Comparison of ENCODE assay signal across 8 cellular contexts in the genomic region with DNA sequence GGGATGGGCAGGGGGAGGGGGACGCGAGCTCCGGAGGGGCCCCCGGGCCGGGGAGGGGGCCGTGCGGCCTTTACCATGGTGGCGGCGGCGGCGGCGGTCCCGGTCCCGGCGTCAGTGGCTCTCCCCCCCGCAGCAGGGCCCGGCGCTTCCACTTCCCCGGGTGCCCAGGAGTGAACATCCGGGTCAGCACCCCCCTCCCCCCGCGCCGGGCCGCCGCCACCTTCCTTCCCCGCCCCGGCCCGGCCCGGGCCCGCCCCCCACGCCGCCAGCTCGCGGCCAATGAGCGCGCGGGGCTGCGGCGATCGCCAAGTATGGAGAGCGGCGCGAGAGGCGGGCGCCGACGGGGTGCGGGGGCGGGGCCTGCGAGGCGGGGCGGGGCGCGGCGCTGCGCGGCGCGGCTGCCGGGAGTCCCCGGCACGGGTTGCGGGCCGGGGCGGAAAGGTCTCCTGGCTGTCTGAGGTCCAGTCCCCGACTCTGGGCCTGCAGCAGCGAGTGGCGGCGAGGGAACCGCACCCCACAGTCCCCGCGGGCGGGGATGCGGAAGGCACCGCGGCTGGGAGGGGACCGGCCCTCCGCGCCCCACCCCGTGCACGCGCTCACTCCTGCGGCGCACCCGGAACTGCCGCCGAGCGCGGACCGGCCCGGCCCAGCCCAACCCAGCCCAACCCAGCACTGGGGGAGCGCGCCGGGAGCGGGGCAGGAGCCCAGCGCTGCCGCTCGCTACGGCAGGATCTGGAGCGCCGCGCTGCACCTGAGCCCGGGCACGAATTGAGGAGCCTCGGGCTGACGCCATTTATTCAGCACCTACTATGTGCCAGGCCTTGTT. TPM values are rescaled to one million over a fixed set of nuclear protein-coding genes. Genes with fewer than 3 reads are reported as not detected.
DNase-seq lines count a peak whose midpoint lies in the region; ATAC-seq lines count a peak whose summit lies in the region.

A gene (minus strand): TSS at position 178 of the 826 bp plus-strand sequence. CDS start 101 bp downstream, at position 77.

- no peaks in the 10 kb centered on the region for H3K27me3 ChIP-seq in endocrine pancreas (ENCODE audit: control insufficient read depth, insufficient read depth, low read length)

- H3K36me3 ChIP-seq in endocrine pancreas (ENCODE audit: control insufficient read depth, insufficient read depth, low read length) = no peaks in the 10 kb centered on the region

- peak; percentile 77 for ATAC-seq in GM19467 (IDR thresholded peaks at IDR 0.05; ENCODE audit: unreplicated experiment)

- no peaks in the 10 kb centered on the region for H3K9me3 ChIP-seq in endocrine pancreas (ENCODE audit: control insufficient read depth, low read length)

- H3K9ac ChIP-seq in endocrine pancreas (ENCODE audit: control insufficient read depth, insufficient read depth, low read length) = peak within 1 kb of the TSS; percentile 70

- peaks cover 7% of the 10 kb centered on the region for H3K4me1 ChIP-seq in endocrine pancreas (ENCODE audit: control insufficient read depth, insufficient read depth, low read length)

- DNase-seq in CMK (ENCODE audit: low read depth) (peak; percentile 74), HPDE6-E6E7 (ENCODE audit: extremely low spot score) (peak; percentile 90), NOMO-1 treated with DMSO at 0.1 percent for 48 hours (lab: John Stamatoyannopoulos, UW; ENCODE audit: unreplicated experiment) (peak; percentile 82), mesenteric fat pad (ENCODE audit: low spot score) (peak; percentile 98)
- DNase-seq in activated CD8-positive, alpha-beta memory T cell treated with anti-CD3 and anti-CD28 coated beads, Interleukin-2, amount 50 U/mL, for 1 hour (ENCODE audit: extremely low read depth) = peak; percentile 78
- DNase-seq in stimulated activated CD8-positive, alpha-beta memory T cell treated with anti-CD3 and anti-CD28 coated beads, Interleukin-15, amount 100 ng/mL, for 1 hour (ENCODE audit: low read depth) = peak; percentile 86

- peak within 1 kb of the TSS; percentile 38 for H3K4me3 ChIP-seq in endocrine pancreas (ENCODE audit: control insufficient read depth, insufficient read depth, low read length)

RNA-seq across cellular contexts. Expression of the gene that starts here (rescaled TPM):
- total RNA-seq in mesenteric fat pad = 260 TPM

Comparison
In these comparisons a context has a peak if more than half of its experiments do, and no peak if none do; other contexts are left out.
1. Peak in every context shown above with its lines: DNase-seq, ATAC-seq and H3K4me3 ChIP-seq.